In genomic region chrX:103235608-103236007, GRCh38 we compare ENCODE assay signal across 16 cellular contexts. TPM values are rescaled to one million over a fixed set of nuclear protein-coding genes. Genes with fewer than 3 reads are reported as not detected.
"Had no signal": no experiment of that assay in that cellular context is flagged by ENCODE, and none has a peak within 500 bp of the region (broad histone marks: within the 10 kb centered on the region; RNA-seq: fewer than 3 reads in every experiment).

No MANE protein-coding gene starts in this region.

RNA-seq across cellular contexts. Expression of gene TCEAL5, which starts 40.9 kb away (rescaled TPM):
- total RNA-seq: activated CD4-positive, alpha-beta memory T cell treated with anti-CD3 and anti-CD28 coated beads for 36 hours; activated CD4-positive, alpha-beta T cell treated with anti-CD3 and anti-CD28 coated beads for 36 hours; activated CD4-positive, alpha-beta T cell treated with anti-CD3 and anti-CD28 coated beads, Interleukin-2, amount 10 ng/mL, durations not matched to agents 24 days and 14 days; activated CD8-positive, alpha-beta memory T cell treated with anti-CD3 and anti-CD28 coated beads for 36 hours; activated CD8-positive, alpha-beta memory T cell treated with anti-CD3 and anti-CD28 coated beads, Interleukin-2, amount 10 ng/mL, durations not matched to agents 7 days and 5 days; activated CD8-positive, alpha-beta T cell treated with anti-CD3 and anti-CD28 coated beads, Interleukin-2, amount 10 ng/mL, durations not matched to agents 7 days and 5 days; activated naive CD8-positive, alpha-beta T cell treated with anti-CD3 and anti-CD28 coated beads for 36 hours; activated T-helper 1 cell treated with anti-CD3 and anti-CD28 coated beads, Interleukin-12 subunit alpha, Interleukin-12 subunit beta, Interleukin-2, Interleukin-4 antibody, amounts not matched to agents 30 ng/mL and 10 ng/mL and 1 ng/mL, durations not matched to agents 14 hours and 24 hours and 36 hours; activated T-helper 2 cell treated with anti-CD3 and anti-CD28 coated beads, Interferon-gamma antibody, Interleukin-2, Interleukin-4, amounts not matched to agents 10 μg/mL and 5 μg/mL and 100 μg/mL, durations not matched to agents 14 hours and 24 hours and 36 hours; body of pancreas; chondrocyte; dermis blood vessel endothelial cell; fibroblast of lung; fibroblast of villous mesenchyme; glomerular endothelial cell; T-helper 2 cell treated with Interferon-gamma antibody and Interleukin-4, amounts not matched to agents 100 ng/mL and 5 ng/mL, for 36 hours had no signal
- polyA plus RNA-seq: fibroblast of lung had no signal
